In genomic region chr6:5086294-5086890, GRCh38 we compare ENCODE assay signal across 9 cellular contexts. TPM values are rescaled to one million over a fixed set of nuclear protein-coding genes. Genes with fewer than 3 reads are reported as not detected.
DNase-seq lines count a peak whose midpoint lies in the region; ATAC-seq, FAIRE-seq and TF ChIP-seq lines count a peak whose summit lies in the region.
"Had no signal": no experiment of that assay in that cellular context is flagged by ENCODE, and none has a peak within 500 bp of the region (broad histone marks: within the 10 kb centered on the region; RNA-seq: fewer than 3 reads in every experiment).

No MANE protein-coding gene starts in this region.

- CTCF ChIA-PET in endothelial cell of umbilical vein (lab: Charles Lee) = interaction anchor here (1.0 to 1.5 kb wide), 3 partner anchors 9 to 293 kb away, joined by 4 to 5 read pairs (median 4); no protein-coding TSS in a partner anchor

- 34 to 48% methylated on average over 8 to 38 of the region's 56 CpGs for WGBS in upper lobe of left lung, 2 donors

- intact Hi-C loops in Right ventricle myocardium inferior (cut with DNase I) (no loop called here), endothelial cell of umbilical vein (cut with micrococcal nuclease) (no loop called here)

- peak in 1 of 2 donors; percentile 16 for DNase-seq in cardiac muscle cell (ENCODE audit: low read depth in 1 of 2, low spot score in 1 of 2)
- DNase-seq in Right ventricle myocardium inferior (ENCODE audit: missing footprints) = no peak
- DNase-seq in endothelial cell of umbilical vein (ENCODE audit: low read depth, low spot score) = no peak
- DNase-seq in naive B cell = no peak
- DNase-seq in upper lobe of left lung = peak in 1 of 2 donors; percentile 85
- no peak for DNase-seq in KBM-7
- no peak for DNase-seq in activated naive CD4-positive, alpha-beta T cell (lab: John Stamatoyannopoulos, UW)
- no peak for DNase-seq in iPS-NIHi11 (ENCODE audit: low spot score)
- DNase-seq: NCI-H2081 had no signal

- TF ChIP-seq POLR2A in endothelial cell of umbilical vein (IDR thresholded peaks at IDR 0.05; ENCODE audit: low read depth, low read length) = no peak
- TF ChIP-seq POLR2A in upper lobe of left lung (IDR thresholded peaks at IDR 0.05) = no peak

- H3K9ac ChIP-seq in endothelial cell of umbilical vein (replicated peaks; ENCODE audit: extremely low read depth, insufficient read depth, low read length) = no peak overlapping the region

- H3K4me3 ChIP-seq in cardiac muscle cell (peak overlapping the region; percentile 41), endothelial cell of umbilical vein (replicated peaks in 1 of 3; ENCODE audit: insufficient read depth in 1 of 3, low read depth in 1 of 3, low read length in 3 of 3) (peak overlapping the region in 1 of 3 experiments; percentile 55), upper lobe of left lung (peak overlapping the region in 3 of 4 donors; percentile 51 to 68 (median 62))

- H3K27ac Mint-ChIP-seq in naive B cell = peak overlapping the region in 2 of 6 donors; percentile 72 to 81

- ATAC-seq in Right ventricle myocardium inferior (no peak), naive B cell (ENCODE audit: low read depth in 2 of 2) (no peak), upper lobe of left lung (ENCODE audit: low FRiP score in 2 of 2) (no peak)

- TF ChIP-seq CTCF in cardiac muscle cell (IDR thresholded peaks at IDR 0.05; ENCODE audit: low read depth, low read length) = no peak
- TF ChIP-seq CTCF in endothelial cell of umbilical vein (IDR thresholded peaks at IDR 0.05; ENCODE audit: extremely low read depth in 1 of 2, insufficient read depth in 1 of 2, low read depth in 1 of 2, low read length in 2 of 2) = no peak
- TF ChIP-seq CTCF in upper lobe of left lung (IDR thresholded peaks at IDR 0.05) = no peak

- no peaks in the 10 kb centered on the region for H3K9me3 Mint-ChIP-seq in naive B cell

- POLR2A ChIA-PET in endothelial cell of umbilical vein (lab: Charles Lee) = no interaction called here

- H3K4me1 Mint-ChIP-seq in naive B cell = peaks cover 5 to 36% (median 7%) of the 10 kb centered on the region in 3 donors

- dilution Hi-C loops in endothelial cell of umbilical vein (cut with MboI; ENCODE audit: extremely low pct_ligation_motif_present, low sequenced_read_pairs) = no loop called here

- no peaks in the 10 kb centered on the region for H3K9me3 ChIP-seq in cardiac muscle cell (ENCODE audit: low read depth)
- H3K9me3 ChIP-seq in endothelial cell of umbilical vein (replicated peaks; ENCODE audit: control insufficient read depth, insufficient read depth, low read length) = no peaks in the 10 kb centered on the region
- no peaks in the 10 kb centered on the region for H3K9me3 ChIP-seq in upper lobe of left lung

- peak overlapping the region; percentile 37 for H3K4me2 ChIP-seq in endothelial cell of umbilical vein (ENCODE audit: insufficient read depth, low read length)

- no TSS peak for BruUV-seq in endothelial cell of umbilical vein (replicated peaks; lab: Mats Ljungman, UMichigan)

- H3K36me3 Mint-ChIP-seq in naive B cell = no peaks in the 10 kb centered on the region

- H3K4me1 ChIP-seq in cardiac muscle cell (ENCODE audit: low read depth) (peaks cover 6% of the 10 kb centered on the region), endothelial cell of umbilical vein (ENCODE audit: control insufficient read depth, extremely low read depth, insufficient read depth, low read length) (peaks cover 13% of the 10 kb centered on the region), upper lobe of left lung (peaks cover 16 to 27% (median 21%) of the 10 kb centered on the region in 4 donors)

- H3K27ac ChIP-seq in cardiac muscle cell (no peak overlapping the region), endothelial cell of umbilical vein (ENCODE audit: insufficient read depth, low read depth, low read length) (no peak overlapping the region), upper lobe of left lung (no peak overlapping the region)

- no peaks in the 10 kb centered on the region for H3K9me1 ChIP-seq in endothelial cell of umbilical vein (replicated peaks; ENCODE audit: control insufficient read depth, extremely low read depth, insufficient read depth, low read length)

- in situ Hi-C loops in KBM-7 (cut with MboI; ENCODE audit: low pct_unique_long_range_greater_than_20kb, low sequenced_read_pairs) = no loop called here

- H3K27me3 Mint-ChIP-seq in naive B cell = peaks cover 15 to 50% (median 28%) of the 10 kb centered on the region in 3 donors

- H2AFZ ChIP-seq in endothelial cell of umbilical vein (ENCODE audit: low read depth, low read length) = peak overlapping the region; percentile 77

- no peaks in the 10 kb centered on the region for H3K79me2 ChIP-seq in endothelial cell of umbilical vein (ENCODE audit: control insufficient read depth, insufficient read depth, low read length)

- H3K36me3 ChIP-seq in cardiac muscle cell = no peaks in the 10 kb centered on the region
- no peaks in the 10 kb centered on the region for H3K36me3 ChIP-seq in endothelial cell of umbilical vein (ENCODE audit: control insufficient read depth in 2 of 2, extremely low read depth in 1 of 2, insufficient read depth in 2 of 2, low read length in 2 of 2)
- no peaks in the 10 kb centered on the region for H3K36me3 ChIP-seq in upper lobe of left lung

- no peaks in the 10 kb centered on the region for H4K20me1 ChIP-seq in endothelial cell of umbilical vein (replicated peaks; ENCODE audit: control insufficient read depth, extremely low read depth, insufficient read depth, low read length)

- TF ChIP-seq EP300 in upper lobe of left lung (IDR thresholded peaks at IDR 0.05) = no peak

- H3K4me3 Mint-ChIP-seq in naive B cell = peak overlapping the region; percentile 28 to 84 (median 68)

- no peak for FAIRE-seq in endothelial cell of umbilical vein (lab: Jason Lieb, UNC)

- H3K27me3 ChIP-seq in cardiac muscle cell (peaks cover 51% of the 10 kb centered on the region), endothelial cell of umbilical vein (ENCODE audit: control insufficient read depth in 2 of 2, insufficient read depth in 2 of 2, low read length in 2 of 2) (peaks cover 12 to 18% of the 10 kb centered on the region in 2 experiments), upper lobe of left lung (peaks cover 0 to 18% (median 9%) of the 10 kb centered on the region in 4 donors)

TF ChIP-seq in endothelial cell of umbilical vein, 7 proteins besides CTCF, POLR2A, EP300 and RAD21:
- TF ChIP-seq EZH2 (IDR thresholded peaks at IDR 0.05; ENCODE audit: borderline replicate concordance, low read depth, low read length, severe bottlenecking) (no peak), JUN (IDR thresholded peaks at IDR 0.05; ENCODE audit: borderline replicate concordance, insufficient read depth, insufficient read length, low read depth) (no peak), GATA2 (IDR thresholded peaks at IDR 0.05; ENCODE audit: insufficient read depth, insufficient read length, low read depth, low read length) (no peak)
- TF ChIP-seq, protein P1, sequence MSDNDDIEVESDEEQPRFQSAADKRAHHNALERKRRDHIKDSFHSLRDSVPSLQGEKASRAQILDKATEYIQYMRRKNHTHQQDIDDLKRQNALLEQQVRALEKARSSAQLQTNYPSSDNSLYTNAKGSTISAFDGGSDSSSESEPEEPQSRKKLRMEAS (IDR thresholded peaks at IDR 0.05; ENCODE audit: insufficient read depth, insufficient read length) = no peak
TF ChIP-seq in endothelial cell of umbilical vein: peak in this region for 0.

RNA-seq across cellular contexts. Expression of gene PPP1R3G, which starts 1.3 kb away (rescaled TPM):
- total RNA-seq in cardiac muscle cell (6.1 and 7.6 TPM in 2 replicates), Right ventricle myocardium inferior (13.1 TPM), endothelial cell of umbilical vein (0.07 and 0.09 TPM in 2 replicates), upper lobe of left lung (under 1 TPM in 5 of 6 donors, not detected in 1; 0.10 to 0.64 (median 0.37) TPM)
- polyA plus RNA-seq in cardiac muscle cell (2.6 and 6.3 TPM in 2 replicates), endothelial cell of umbilical vein (0.03 and 0.04 TPM in 2 replicates), naive B cell (ENCODE audit: low read depth in 6 of 6) (under 1 TPM in 2 of 6 donors, not detected in 4; 0.11 TPM)
- 0.01 and 0.04 TPM in 2 replicates for polyA plus RNA-seq in endothelial cell of umbilical vein (2011; cell fraction: cytosol; rRNA removed)
- polyA plus RNA-seq in endothelial cell of umbilical vein (2011; cell fraction: nucleus; rRNA removed) = 0.04 TPM in 1 of 2 replicates, not detected in the other
- 0.04 TPM in 2 replicates for polyA plus RNA-seq in endothelial cell of umbilical vein (2012)
- 0.05 and 0.13 TPM in 2 replicates for polyA minus RNA-seq in endothelial cell of umbilical vein
- 0.31 TPM for polyA minus RNA-seq in endothelial cell of umbilical vein (2011; cell fraction: cytosol; rRNA and poly(A)+ RNA removed)
- polyA minus RNA-seq in endothelial cell of umbilical vein (2011; cell fraction: nucleus; rRNA and poly(A)+ RNA removed) = 0.10 TPM in 1 of 2 replicates, not detected in the other
